22 cellular contexts compared by ENCODE assay signal in genomic region chrX:1084689-1085088, GRCh38.
DNase-seq lines count a peak whose midpoint lies in the region; ATAC-seq, FAIRE-seq and TF ChIP-seq lines count a peak whose summit lies in the region.
"Had no signal": no experiment of that assay in that cellular context is flagged by ENCODE, and none has a peak within 500 bp of the region (broad histone marks: within the 10 kb centered on the region; RNA-seq: fewer than 3 reads in every experiment).

No MANE protein-coding gene starts in this region.

- no peaks in the 10 kb centered on the region for H3K36me3 Mint-ChIP-seq in chondrocyte (ENCODE audit: low read depth)
- H3K36me3 Mint-ChIP-seq: CD4-positive, CD25-positive, alpha-beta regulatory T cell; CD8-positive, alpha-beta T cell had no signal

- no peak for TF ChIP-seq EP300 in A549 (IDR thresholded peaks at IDR 0.05)

- no peaks in the 10 kb centered on the region for H3K36me3 ChIP-seq in small intestine (ENCODE audit: control insufficient read depth in 2 of 2, insufficient read depth in 2 of 2, low read length in 2 of 2)
- H3K36me3 ChIP-seq: BLaER1, HAP-1 had no signal

- no peak overlapping the region for H3K4me3 Mint-ChIP-seq in chondrocyte (ENCODE audit: unreplicated experiment)
- H3K4me3 Mint-ChIP-seq: B cell; CD4-positive, CD25-positive, alpha-beta regulatory T cell; CD8-positive, alpha-beta T cell; HFFc6 had no signal

- no peak for TF ChIP-seq POLR2A in A549 (IDR thresholded peaks at IDR 0.05; ENCODE audit: low read length)

- no peak overlapping the region for H3K27ac Mint-ChIP-seq in chondrocyte (ENCODE audit: unreplicated experiment)
- H3K27ac Mint-ChIP-seq: B cell; CD4-positive, CD25-positive, alpha-beta regulatory T cell; CD8-positive, alpha-beta T cell; HFFc6 had no signal

- DNase-seq in A549 (ENCODE audit: low read depth in 1 of 2, low spot score in 1 of 2) (peak; percentile 45 to 87), Caki2 (ENCODE audit: low read depth) (peak; percentile 76), chondrocyte (ENCODE audit: low spot score) (peak; percentile 24), amygdala (lab: John Stamatoyannopoulos, UW) (no peak), caudate nucleus (lab: John Stamatoyannopoulos, UW) (no peak), small intestine (no peak)
- DNase-seq: 8988T; Calu3; CD4-positive, CD25-positive, alpha-beta regulatory T cell; CD8-positive, alpha-beta T cell; DMS53; DMS79 treated with DMSO at 0.1 percent for 48 hours; GF-D8; GOT3; HFFc6 had no signal

- CTCF ChIA-PET in A549 (lab: Yijun Ruan, JAX) = no interaction called here

- 5% methylated on average over 6 of the region's 6 CpGs for WGBS in A549 (ENCODE audit: missing lambda C conversion rate)
- 65 to 77% (median 77%) methylated on average over 6 of the region's 6 CpGs for WGBS in small intestine, 3 donors

- peak in 1 of 2 experiments; percentile 38; a peak in 2 of 6 replicates for ATAC-seq in A549
- ATAC-seq: CD8-positive, alpha-beta T cell had no signal

- peak overlapping the region in 1 of 2 experiments; percentile 73; a peak in 2 of 6 replicates for H3K27ac ChIP-seq in A549
- H3K27ac ChIP-seq in caudate nucleus (ENCODE audit: low read depth, low read length) = no peak overlapping the region
- H3K27ac ChIP-seq in small intestine (ENCODE audit: low read depth in 1 of 2, low read length in 1 of 2) = no peak overlapping the region
- H3K27ac ChIP-seq: BLaER1, C4-2B had no signal

- H3K27me3 Mint-ChIP-seq in chondrocyte (ENCODE audit: low read depth) = peaks cover 2% of the 10 kb centered on the region

- H3K27me3 ChIP-seq in small intestine (ENCODE audit: control insufficient read depth in 2 of 2, insufficient read depth in 2 of 2, low read length in 2 of 2) = no peaks in the 10 kb centered on the region
- H3K27me3 ChIP-seq: BLaER1 had no signal

- POLR2A ChIA-PET in A549 (lab: Yijun Ruan, JAX) = no interaction called here

- H3K4me3 ChIP-seq in A549 = no peak overlapping the region
- H3K4me3 ChIP-seq in small intestine (ENCODE audit: low read depth in 1 of 2, low read length in 2 of 2) = no peak overlapping the region
- H3K4me3 ChIP-seq: BLaER1, HAP-1 had no signal

- H3K9me3 Mint-ChIP-seq in chondrocyte (ENCODE audit: low read depth) = peaks cover 21% of the 10 kb centered on the region

- H3K4me1 ChIP-seq in A549 (peaks cover 29% of the 10 kb centered on the region), small intestine (ENCODE audit: control insufficient read depth in 2 of 2, insufficient read depth in 1 of 2, low read depth in 1 of 2, low read length in 1 of 2) (no peaks in the 10 kb centered on the region)
- H3K4me1 ChIP-seq: BLaER1, HAP-1 had no signal

- in situ Hi-C loops in Caki2 (cut with HindIII; ENCODE audit: low pct_unique_long_range_greater_than_20kb, low sequenced_read_pairs) = no loop called here

- no peak for TF ChIP-seq RAD21 in A549 (conservative IDR thresholded peaks at IDR 0.05 in 1 of 2, IDR thresholded peaks at IDR 0.05 in 1 of 2)

- H3K4me2 ChIP-seq in A549 = peak overlapping the region; percentile 45
- H3K4me2 ChIP-seq: BLaER1 had no signal

- H3K4me1 Mint-ChIP-seq in chondrocyte (ENCODE audit: low read depth) = no peaks in the 10 kb centered on the region
- H3K4me1 Mint-ChIP-seq: B cell; CD4-positive, CD25-positive, alpha-beta regulatory T cell had no signal

- H3K9me3 ChIP-seq in A549 (peaks cover 6% of the 10 kb centered on the region; the same call in 1 of the 3 replicates), small intestine (ENCODE audit: control insufficient read depth, low read depth) (peaks cover 3% of the 10 kb centered on the region)
- H3K9me3 ChIP-seq: HAP-1 had no signal

- no peak for FAIRE-seq in A549 (lab: Jason Lieb, UNC)
- no peak for FAIRE-seq in small intestine (lab: Jason Lieb, UNC)
- FAIRE-seq: GM12891, GM18507, H54 had no signal

- TF ChIP-seq CTCF in A549 (IDR thresholded peaks at IDR 0.05) = no peak
- no peak for TF ChIP-seq CTCF in chondrocyte (IDR thresholded peaks at IDR 0.05)

TF ChIP-seq in A549, 52 proteins besides CTCF, POLR2A, EP300 and RAD21:
- TF ChIP-seq GATA3 (IDR thresholded peaks at IDR 0.05; ENCODE audit: borderline replicate concordance) (peak; percentile 24; the same call in 1 of the 2 replicates), FOSL2 (IDR thresholded peaks at IDR 0.05) (no peak), FOSL2 (CRISPR knock-in tag; IDR thresholded peaks at IDR 0.05) (peak; percentile 35; the same call in 1 of the 2 replicates), E2F6 (IDR thresholded peaks at IDR 0.05; ENCODE audit: borderline replicate concordance, low read depth) (peak; percentile 44; the same call in 1 of the 2 replicates), ZC3H11A (IDR thresholded peaks at IDR 0.05) (no peak), MAZ (IDR thresholded peaks at IDR 0.05; ENCODE audit: borderline replicate concordance, low read depth, low read length) (no peak)
- TF ChIP-seq, protein P1, sequence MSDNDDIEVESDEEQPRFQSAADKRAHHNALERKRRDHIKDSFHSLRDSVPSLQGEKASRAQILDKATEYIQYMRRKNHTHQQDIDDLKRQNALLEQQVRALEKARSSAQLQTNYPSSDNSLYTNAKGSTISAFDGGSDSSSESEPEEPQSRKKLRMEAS (IDR thresholded peaks at IDR 0.05) = peak; percentile 61; the same call in 1 of the 2 replicates

Comparison
In these comparisons a context has a peak if more than half of its experiments do, and no peak if none do; other contexts are left out.
1. DNase-seq: peak in A549 (2 of 2), Caki2 (single experiment) and chondrocyte (single experiment); none in amygdala (0 of 56), caudate nucleus (0 of 61) and small intestine (single experiment).